In genomic region chr5:6490693-6491092, GRCh38 we compare ENCODE assay signal across 27 cellular contexts. TPM values are rescaled to one million over a fixed set of nuclear protein-coding genes. Genes with fewer than 3 reads are reported as not detected.
DNase-seq lines count a peak whose midpoint lies in the region; ATAC-seq and TF ChIP-seq lines count a peak whose summit lies in the region.
"Had no signal": no experiment of that assay in that cellular context is flagged by ENCODE, and none has a peak within 500 bp of the region (broad histone marks: within the 10 kb centered on the region; RNA-seq: fewer than 3 reads in every experiment).

No MANE protein-coding gene starts in this region.

- H2AFZ ChIP-seq in SK-N-SH (ENCODE audit: low read depth), result no peak overlapping the region

- no peak for TF ChIP-seq EP300 in SK-N-SH (IDR thresholded peaks at IDR 0.05; ENCODE audit: borderline replicate concordance in 1 of 2, low read depth in 1 of 2, low read length in 1 of 2)

- H2BK120ac ChIP-seq in mesendoderm (ENCODE audit: low read depth, low read length), result no peak overlapping the region

- no peak overlapping the region for H3K23ac ChIP-seq in mesendoderm (ENCODE audit: low read length)

- no peak overlapping the region for H3K27ac ChIP-seq in SK-N-SH (ENCODE audit: low read depth in 2 of 2, low read length in 1 of 2)
- no peak overlapping the region for H3K27ac ChIP-seq in mesendoderm (ENCODE audit: low read depth, low read length)
- H3K27ac ChIP-seq: 22Rv1, BLaER1, SK-N-MC had no signal

- H3K27me3 ChIP-seq in SK-N-SH (ENCODE audit: insufficient read depth) (no peaks in the 10 kb centered on the region), mesendoderm (ENCODE audit: insufficient read depth, low read length, poor library complexity) (no peaks in the 10 kb centered on the region)

- no peak overlapping the region for H3K56ac ChIP-seq in mesendoderm (ENCODE audit: low read length)

- no peak overlapping the region for H2BK15ac ChIP-seq in mesendoderm (replicated peaks; ENCODE audit: low read depth)

- ATAC-seq in SK-N-SH treated with all-trans-retinoic acid at 6 μM for 48 hours, result no peak
- ATAC-seq in GM19328 (IDR thresholded peaks at IDR 0.05; ENCODE audit: unreplicated experiment), result no peak
- ATAC-seq: K562, T-cell had no signal

- no peak overlapping the region for H2AK5ac ChIP-seq in mesendoderm (ENCODE audit: low read length)

- TF ChIP-seq RAD21 in SK-N-SH (IDR thresholded peaks at IDR 0.05; ENCODE audit: low read length), result no peak

- no peak overlapping the region for H3K4me2 ChIP-seq in SK-N-SH
- no peak overlapping the region for H3K4me2 ChIP-seq in mesendoderm (ENCODE audit: low read length)
- H3K4me2 ChIP-seq: BLaER1 had no signal

- WGBS in SK-N-SH (ENCODE audit: low lambda C conversion rate), result 43% methylated on average over 3 of the region's 3 CpGs
- WGBS in mesendoderm (ENCODE audit: extremely low coverage, insufficient coverage, low lambda C conversion rate), result no CpG with 5 or more reads among the region's 3 CpGs

- no peak overlapping the region for H2BK5ac ChIP-seq in mesendoderm (ENCODE audit: low read length)

- H3K4me3 ChIP-seq in SK-N-SH (ENCODE audit: low read depth in 2 of 2, low read length in 1 of 2) (no peak overlapping the region), mesendoderm (ENCODE audit: low read length) (no peak overlapping the region)
- H3K4me3 ChIP-seq: BLaER1, K562, SK-N-MC had no signal

- CTCF ChIA-PET in SK-N-SH (lab: Yijun Ruan, JAX), result no interaction called here

- TF ChIP-seq CTCF in SK-N-SH (IDR thresholded peaks at IDR 0.05), result no peak

- no peaks in the 10 kb centered on the region for H3K9me3 ChIP-seq in SK-N-SH
- H3K9me3 ChIP-seq: BLaER1 had no signal

- H3K9ac ChIP-seq in SK-N-SH, result no peak overlapping the region
- no peak overlapping the region for H3K9ac ChIP-seq in mesendoderm (ENCODE audit: low read length)
- H3K9ac ChIP-seq: BLaER1 had no signal

- no peak overlapping the region for H4K5ac ChIP-seq in mesendoderm (ENCODE audit: low read length)

- H3K36me3 ChIP-seq in SK-N-SH (replicated peaks in 1 of 2; ENCODE audit: control insufficient read depth in 1 of 2, insufficient read depth in 2 of 2, low read length in 1 of 2) (peaks cover 0 to 11% of the 10 kb centered on the region in 2 experiments), mesendoderm (ENCODE audit: control insufficient read depth, insufficient read depth, low read length) (no peaks in the 10 kb centered on the region)
- H3K36me3 ChIP-seq: BLaER1 had no signal

- POLR2A ChIA-PET in SK-N-SH (lab: Yijun Ruan, JAX), result no interaction called here

- H4K8ac ChIP-seq in mesendoderm (ENCODE audit: low read depth, low read length), result no peak overlapping the region

- H3K4ac ChIP-seq in mesendoderm (ENCODE audit: low read depth, low read length), result no peak overlapping the region

- no peaks in the 10 kb centered on the region for H3F3A ChIP-seq in SK-N-SH (replicated peaks; ENCODE audit: insufficient read depth)

- no peaks in the 10 kb centered on the region for H3K9me2 ChIP-seq in SK-N-SH

- DNase-seq in SK-N-SH (peak; percentile 48), RPMI7951 (ENCODE audit: low read depth) (peak; percentile 58), mesendoderm (peak; percentile 44), occipital lobe (lab: John Stamatoyannopoulos, UW) (no peak), NCI-H2196 (lab: John Stamatoyannopoulos, UW; ENCODE audit: unreplicated experiment) (no peak), mucosa of gallbladder (ENCODE audit: low spot score) (no peak)
- DNase-seq: ACHN; CD4-positive, alpha-beta T cell; COR-L47; DMS79; GOT3; MM.1S; NCI-H1092; NCI-H1436; NCI-H187 treated with DMSO at 0.1 percent for 48 hours; NCI-H2107; NCI-H524; SHP77; T-cell had no signal

- H3K79me2 ChIP-seq in SK-N-SH (ENCODE audit: insufficient read depth), result no peaks in the 10 kb centered on the region
- H3K79me2 ChIP-seq in mesendoderm (ENCODE audit: control insufficient read depth, insufficient read depth, low read length), result no peaks in the 10 kb centered on the region

- H3K4me1 ChIP-seq in SK-N-SH (ENCODE audit: control insufficient read depth in 1 of 2, insufficient read depth in 2 of 2, low read depth in 1 of 2, low read length in 1 of 2), result peaks cover 0 to 52% of the 10 kb centered on the region in 2 experiments; a peak in 2 of 4 replicates
- H3K4me1 ChIP-seq in mesendoderm (ENCODE audit: control insufficient read depth, low read depth, low read length), result peaks cover 5% of the 10 kb centered on the region

- H3K18ac ChIP-seq in mesendoderm (ENCODE audit: low read length), result no peak overlapping the region

- no peaks in the 10 kb centered on the region for H3K79me1 ChIP-seq in mesendoderm (ENCODE audit: low read length)

- H4K20me1 ChIP-seq in SK-N-SH (ENCODE audit: insufficient read depth), result no peaks in the 10 kb centered on the region
- H4K20me1 ChIP-seq: BLaER1 had no signal

TF ChIP-seq in SK-N-SH, 30 proteins besides CTCF, POLR2A, EP300 and RAD21 (continues in another document):
- TF ChIP-seq NFIC (IDR thresholded peaks at IDR 0.05; ENCODE audit: borderline replicate concordance) (no peak), RFX5 (IDR thresholded peaks at IDR 0.05; ENCODE audit: low read length) (no peak), SIN3A (IDR thresholded peaks at IDR 0.05; ENCODE audit: borderline replicate concordance, low read depth, low read length) (no peak), RCOR1 (IDR thresholded peaks at IDR 0.05; ENCODE audit: low read length) (no peak), NRF1 (IDR thresholded peaks at IDR 0.05; ENCODE audit: low read depth, low read length) (no peak), GATA2 (CRISPR knock-in tag; IDR thresholded peaks at IDR 0.05) (no peak)
- TF ChIP-seq, protein P1, sequence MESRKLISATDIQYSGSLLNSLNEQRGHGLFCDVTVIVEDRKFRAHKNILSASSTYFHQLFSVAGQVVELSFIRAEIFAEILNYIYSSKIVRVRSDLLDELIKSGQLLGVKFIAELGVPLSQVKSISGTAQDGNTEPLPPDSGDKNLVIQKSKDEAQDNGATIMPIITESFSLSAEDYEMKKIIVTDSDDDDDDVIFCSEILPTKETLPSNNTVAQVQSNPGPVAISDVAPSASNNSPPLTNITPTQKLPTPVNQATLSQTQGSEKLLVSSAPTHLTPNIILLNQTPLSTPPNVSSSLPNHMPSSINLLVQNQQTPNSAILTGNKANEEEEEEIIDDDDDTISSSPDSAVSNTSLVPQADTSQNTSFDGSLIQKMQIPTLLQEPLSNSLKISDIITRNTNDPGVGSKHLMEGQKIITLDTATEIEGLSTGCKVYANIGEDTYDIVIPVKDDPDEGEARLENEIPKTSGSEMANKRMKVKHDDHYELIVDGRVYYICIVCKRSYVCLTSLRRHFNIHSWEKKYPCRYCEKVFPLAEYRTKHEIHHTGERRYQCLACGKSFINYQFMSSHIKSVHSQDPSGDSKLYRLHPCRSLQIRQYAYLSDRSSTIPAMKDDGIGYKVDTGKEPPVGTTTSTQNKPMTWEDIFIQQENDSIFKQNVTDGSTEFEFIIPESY (IDR thresholded peaks at IDR 0.05; ENCODE audit: borderline replicate concordance, low read depth), result no peak

TF ChIP-seq in SK-N-SH treated with all-trans-retinoic acid at 6 μM for 48 hours, 23 proteins besides CTCF, POLR2A, EP300 and RAD21 (continues in another document):
- TF ChIP-seq, protein P2, sequence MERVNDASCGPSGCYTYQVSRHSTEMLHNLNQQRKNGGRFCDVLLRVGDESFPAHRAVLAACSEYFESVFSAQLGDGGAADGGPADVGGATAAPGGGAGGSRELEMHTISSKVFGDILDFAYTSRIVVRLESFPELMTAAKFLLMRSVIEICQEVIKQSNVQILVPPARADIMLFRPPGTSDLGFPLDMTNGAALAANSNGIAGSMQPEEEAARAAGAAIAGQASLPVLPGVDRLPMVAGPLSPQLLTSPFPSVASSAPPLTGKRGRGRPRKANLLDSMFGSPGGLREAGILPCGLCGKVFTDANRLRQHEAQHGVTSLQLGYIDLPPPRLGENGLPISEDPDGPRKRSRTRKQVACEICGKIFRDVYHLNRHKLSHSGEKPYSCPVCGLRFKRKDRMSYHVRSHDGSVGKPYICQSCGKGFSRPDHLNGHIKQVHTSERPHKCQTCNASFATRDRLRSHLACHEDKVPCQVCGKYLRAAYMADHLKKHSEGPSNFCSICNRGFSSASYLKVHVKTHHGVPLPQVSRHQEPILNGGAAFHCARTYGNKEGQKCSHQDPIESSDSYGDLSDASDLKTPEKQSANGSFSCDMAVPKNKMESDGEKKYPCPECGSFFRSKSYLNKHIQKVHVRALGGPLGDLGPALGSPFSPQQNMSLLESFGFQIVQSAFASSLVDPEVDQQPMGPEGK (CRISPR knock-in tag; IDR thresholded peaks at IDR 0.05; ENCODE audit: borderline replicate concordance), result no peak
- TF ChIP-seq ZFP3 (CRISPR knock-in tag; IDR thresholded peaks at IDR 0.05) (no peak), ARNTL (CRISPR knock-in tag; IDR thresholded peaks at IDR 0.05; ENCODE audit: borderline replicate concordance, low read depth) (no peak), ZFP30 (CRISPR knock-in tag; IDR thresholded peaks at IDR 0.05) (no peak), TOX (CRISPR knock-in tag; IDR thresholded peaks at IDR 0.05; ENCODE audit: borderline replicate concordance) (no peak), ZNF70 (CRISPR knock-in tag; IDR thresholded peaks at IDR 0.05) (no peak), PPARA (CRISPR knock-in tag; IDR thresholded peaks at IDR 0.05; ENCODE audit: borderline replicate concordance) (no peak), ZC3H10 (CRISPR knock-in tag; IDR thresholded peaks at IDR 0.05) (no peak), TCF4 (CRISPR knock-in tag; IDR thresholded peaks at IDR 0.05; ENCODE audit: borderline replicate concordance) (no peak), BACH2 (CRISPR knock-in tag; IDR thresholded peaks at IDR 0.05; ENCODE audit: borderline replicate concordance) (no peak), ZNF8 (CRISPR knock-in tag; IDR thresholded peaks at IDR 0.05) (no peak), GLIS3 (CRISPR knock-in tag; IDR thresholded peaks at IDR 0.05) (no peak), RARB (CRISPR knock-in tag; IDR thresholded peaks at IDR 0.05) (no peak), ESRRG (CRISPR knock-in tag; IDR thresholded peaks at IDR 0.05) (no peak)

RNA-seq across cellular contexts. Expression of gene UBE2QL1, which starts 42.0 kb away (rescaled TPM):
- 0.28 and 0.84 TPM in 2 replicates for polyA plus RNA-seq in SK-N-SH (2012; rRNA removed)
- polyA plus RNA-seq in SK-N-SH (2012; cell fraction: cytosol; rRNA removed), result 0.94 and 1.8 TPM in 2 replicates
- 0.36 and 0.55 TPM in 2 replicates for polyA plus RNA-seq in SK-N-SH (2012; cell fraction: nucleus; rRNA removed)
- 0.24 and 0.49 TPM in 2 replicates for total RNA-seq in RPMI7951 (2014; rRNA removed; shearing (Covaris generic))
- polyA plus RNA-seq in mesendoderm (2013, experiment 1 of 2), result 0.32 TPM
- 0.36 TPM for polyA plus RNA-seq in mesendoderm (2013, experiment 2 of 2)
- total RNA-seq in occipital lobe (46.3 TPM), mucosa of gallbladder (1.6 TPM)
- total RNA-seq: K562, LHCN-M2, OCI-LY7 had no signal
- polyA plus RNA-seq: K562 had no signal

Comparison
In these comparisons a context has a peak if more than half of its experiments do, and no peak if none do; other contexts are left out.
1. DNase-seq: peak in SK-N-SH (single experiment), RPMI7951 (single experiment) and mesendoderm (single experiment); none in occipital lobe (single experiment), NCI-H2196 (single experiment) and mucosa of gallbladder (single experiment).
2. RNA of gene UBE2QL1, which starts 42.0 kb away (total RNA-seq): 46.3 TPM in occipital lobe (single experiment); 1.6 TPM in mucosa of gallbladder (single experiment) and 0.24 to 0.49 TPM in RPMI7951; every median in the first group is over 10 times any median in the second.